Comparison of ENCODE assay signal across 1 cellular context in the genomic region with DNA sequence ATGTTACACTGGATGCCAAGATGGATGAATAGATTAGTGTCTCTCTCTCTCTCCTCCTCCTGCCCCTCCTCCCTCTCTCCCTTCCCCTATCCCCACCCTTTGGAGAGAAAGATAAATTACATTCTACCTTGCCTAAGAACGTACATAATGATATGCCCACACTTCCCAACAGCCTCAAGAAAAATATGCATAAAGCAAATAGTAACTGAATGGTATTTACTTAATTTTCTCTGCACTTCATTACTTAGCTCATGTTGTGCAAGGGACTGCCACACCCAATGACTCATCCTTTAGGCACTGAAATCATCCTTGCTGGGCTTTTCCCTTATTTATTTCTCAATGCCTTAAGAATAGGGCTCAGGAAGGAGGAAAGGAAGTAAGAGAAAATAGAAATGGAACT.
A peak's percentile ranks its signal among the peaks of the same experiment; 100 is the strongest.
TF ChIP-seq lines count a peak whose summit lies in the region.

No MANE protein-coding gene starts in this region.

TF ChIP-seq in HepG2, 621 proteins besides CTCF, POLR2A, EP300 and RAD21 (continued from another document):
- TF ChIP-seq KLF13 (CRISPR knock-in tag; IDR thresholded peaks at IDR 0.05) = no peak
- TF ChIP-seq ZNF354B (CRISPR knock-in tag; IDR thresholded peaks at IDR 0.05) = no peak
- TF ChIP-seq ZNF34 (CRISPR knock-in tag; IDR thresholded peaks at IDR 0.05; ENCODE audit: borderline replicate concordance) = no peak
- TF ChIP-seq, protein P1, sequence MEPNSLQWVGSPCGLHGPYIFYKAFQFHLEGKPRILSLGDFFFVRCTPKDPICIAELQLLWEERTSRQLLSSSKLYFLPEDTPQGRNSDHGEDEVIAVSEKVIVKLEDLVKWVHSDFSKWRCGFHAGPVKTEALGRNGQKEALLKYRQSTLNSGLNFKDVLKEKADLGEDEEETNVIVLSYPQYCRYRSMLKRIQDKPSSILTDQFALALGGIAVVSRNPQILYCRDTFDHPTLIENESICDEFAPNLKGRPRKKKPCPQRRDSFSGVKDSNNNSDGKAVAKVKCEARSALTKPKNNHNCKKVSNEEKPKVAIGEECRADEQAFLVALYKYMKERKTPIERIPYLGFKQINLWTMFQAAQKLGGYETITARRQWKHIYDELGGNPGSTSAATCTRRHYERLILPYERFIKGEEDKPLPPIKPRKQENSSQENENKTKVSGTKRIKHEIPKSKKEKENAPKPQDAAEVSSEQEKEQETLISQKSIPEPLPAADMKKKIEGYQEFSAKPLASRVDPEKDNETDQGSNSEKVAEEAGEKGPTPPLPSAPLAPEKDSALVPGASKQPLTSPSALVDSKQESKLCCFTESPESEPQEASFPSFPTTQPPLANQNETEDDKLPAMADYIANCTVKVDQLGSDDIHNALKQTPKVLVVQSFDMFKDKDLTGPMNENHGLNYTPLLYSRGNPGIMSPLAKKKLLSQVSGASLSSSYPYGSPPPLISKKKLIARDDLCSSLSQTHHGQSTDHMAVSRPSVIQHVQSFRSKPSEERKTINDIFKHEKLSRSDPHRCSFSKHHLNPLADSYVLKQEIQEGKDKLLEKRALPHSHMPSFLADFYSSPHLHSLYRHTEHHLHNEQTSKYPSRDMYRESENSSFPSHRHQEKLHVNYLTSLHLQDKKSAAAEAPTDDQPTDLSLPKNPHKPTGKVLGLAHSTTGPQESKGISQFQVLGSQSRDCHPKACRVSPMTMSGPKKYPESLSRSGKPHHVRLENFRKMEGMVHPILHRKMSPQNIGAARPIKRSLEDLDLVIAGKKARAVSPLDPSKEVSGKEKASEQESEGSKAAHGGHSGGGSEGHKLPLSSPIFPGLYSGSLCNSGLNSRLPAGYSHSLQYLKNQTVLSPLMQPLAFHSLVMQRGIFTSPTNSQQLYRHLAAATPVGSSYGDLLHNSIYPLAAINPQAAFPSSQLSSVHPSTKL (CRISPR knock-in tag; IDR thresholded peaks at IDR 0.05) = peak; percentile 66
TF ChIP-seq in HepG2: peak in this region for 9.
